7 cellular contexts compared by ENCODE assay signal in the genomic region with DNA sequence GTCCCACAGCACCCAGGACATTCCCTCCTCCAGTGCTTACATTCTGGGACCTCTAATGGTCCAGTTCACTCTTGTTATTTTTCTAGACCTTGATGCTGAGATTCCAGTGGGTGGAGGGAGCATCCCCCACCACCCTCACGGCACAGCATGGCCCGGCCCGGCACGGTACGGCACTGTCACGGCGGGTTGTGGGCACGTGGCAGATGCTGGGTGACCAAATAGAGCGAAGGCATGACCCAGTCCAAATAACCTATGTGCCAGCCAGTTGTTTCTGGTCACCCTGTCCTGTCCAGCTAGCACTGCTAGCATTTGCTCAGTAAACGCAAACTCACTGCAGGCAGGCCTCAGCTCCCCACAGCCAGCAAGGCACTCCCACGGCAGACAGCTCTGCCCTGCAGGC.
"Had no signal": no experiment of that assay in that cellular context is flagged by ENCODE, and none has a peak within 500 bp of the region (broad histone marks: within the 10 kb centered on the region; RNA-seq: fewer than 3 reads in every experiment).

No MANE protein-coding gene starts in this region.

- H3K9me3 Mint-ChIP-seq: GM23338, HFFc6 had no signal

- H3K4me3 Mint-ChIP-seq: GM23338, HFFc6 had no signal

- ATAC-seq: GM23338, HCT116, K562 had no signal

- DNase-seq: H7, HFFc6, IMR-90 had no signal

- H2AFZ ChIP-seq: GM23338 had no signal

- FAIRE-seq: K562 had no signal

- H3K27ac Mint-ChIP-seq: GM23338, HFFc6 had no signal

- H3K4me1 ChIP-seq: HAP-1 had no signal

- H3K36me3 ChIP-seq: HAP-1 had no signal

- H3K4me2 ChIP-seq: GM23338 had no signal

- H3K4me3 ChIP-seq: GM23338, HAP-1, K562 had no signal

- H3K9me3 ChIP-seq: HAP-1 had no signal
